24 cellular contexts compared by ENCODE assay signal in genomic region chr11:71169328-71169727, GRCh38.
A peak's percentile ranks its signal among the peaks of the same experiment; 100 is the strongest.
DNase-seq lines count a peak whose midpoint lies in the region; ATAC-seq, FAIRE-seq and TF ChIP-seq lines count a peak whose summit lies in the region.
"Had no signal": no experiment of that assay in that cellular context is flagged by ENCODE, and none has a peak within 500 bp of the region (broad histone marks: within the 10 kb centered on the region; RNA-seq: fewer than 3 reads in every experiment).

No MANE protein-coding gene starts in this region.

- TF ChIP-seq CTCF in A549 (IDR thresholded peaks at IDR 0.05) (no peak), Calu3 (IDR thresholded peaks at IDR 0.05; ENCODE audit: unreplicated experiment) (no peak), coronary artery (IDR thresholded peaks at IDR 0.05) (no peak), retinal pigment epithelial cell (conservative IDR thresholded peaks at IDR 0.05; ENCODE audit: low read depth, low read length) (no peak), vagina (IDR thresholded peaks at IDR 0.05) (no peak)

- TF ChIP-seq POLR2A in A549 (IDR thresholded peaks at IDR 0.05; ENCODE audit: low read length), result no peak
- no peak for TF ChIP-seq POLR2A in vagina (IDR thresholded peaks at IDR 0.05)

- H3K4me2 ChIP-seq in A549, result peak overlapping the region; percentile 23; the same call in 1 of the 3 replicates
- H3K4me2 ChIP-seq: BLaER1, GM23338 had no signal

- no peaks in the 10 kb centered on the region for H3K4me1 Mint-ChIP-seq in Calu3 (ENCODE audit: low read depth, unreplicated experiment)
- H3K4me1 Mint-ChIP-seq in activated naive CD4-positive, alpha-beta T cell treated with anti-CD3 and anti-CD28 coated beads for 36 hours (ENCODE audit: low read depth), result no peaks in the 10 kb centered on the region
- H3K4me1 Mint-ChIP-seq: B cell; CD4-positive, CD25-positive, alpha-beta regulatory T cell had no signal

- no peak overlapping the region for H3K4me3 Mint-ChIP-seq in Calu3 (ENCODE audit: low read depth, unreplicated experiment)
- no peak overlapping the region for H3K4me3 Mint-ChIP-seq in activated naive CD4-positive, alpha-beta T cell treated with anti-CD3 and anti-CD28 coated beads for 36 hours
- H3K4me3 Mint-ChIP-seq: B cell; CD4-positive, CD25-positive, alpha-beta regulatory T cell; CD8-positive, alpha-beta T cell; GM23338; H9; HFFc6 had no signal

- 62% methylated on average over 8 of the region's 8 CpGs for WGBS in A549 (ENCODE audit: missing lambda C conversion rate)

- H3K36me3 Mint-ChIP-seq in Calu3 (ENCODE audit: insufficient read depth, unreplicated experiment), result peaks cover 4% of the 10 kb centered on the region
- H3K36me3 Mint-ChIP-seq in activated naive CD4-positive, alpha-beta T cell treated with anti-CD3 and anti-CD28 coated beads for 36 hours (ENCODE audit: low read depth), result no peaks in the 10 kb centered on the region
- H3K36me3 Mint-ChIP-seq: CD4-positive, CD25-positive, alpha-beta regulatory T cell; CD8-positive, alpha-beta T cell had no signal

- H3K36me3 ChIP-seq in vagina, result no peaks in the 10 kb centered on the region
- H3K36me3 ChIP-seq: BLaER1 had no signal

- DNase-seq in A549 (ENCODE audit: low read depth in 1 of 2, low spot score in 1 of 2) (no peak), Calu3 (peak; percentile 39), coronary artery (ENCODE audit: low spot score) (peak; percentile 26), retinal pigment epithelial cell (ENCODE audit: low read depth) (peak; percentile 43), vagina (ENCODE audit: extremely low spot score in 2 of 2) (no peak)
- DNase-seq in activated naive CD4-positive, alpha-beta T cell treated with anti-CD3 and anti-CD28 coated beads for 36 hours, result no peak
- DNase-seq: Caco-2; CD4-positive, CD25-positive, alpha-beta regulatory T cell; CD8-positive, alpha-beta T cell; DMS 273 treated with DMSO at 0.1 percent for 48 hours; DMS79; EL; GF-D8; H9; HFFc6 had no signal

- intact Hi-C loops in Calu3 (cut with micrococcal nuclease; ENCODE audit: unreplicated experiment), result no loop called here
- intact Hi-C loops in vagina (cut with DNase I), result no loop called here
- intact Hi-C loops in activated naive CD4-positive, alpha-beta T cell treated with anti-CD3 and anti-CD28 coated beads for 36 hours (cut with micrococcal nuclease), result no loop called here

- no peak for FAIRE-seq in A549 (lab: Jason Lieb, UNC)
- FAIRE-seq: D721Med, GM12891, GM18507, GM19239 had no signal

- no peak overlapping the region for H3K27ac Mint-ChIP-seq in Calu3 (ENCODE audit: unreplicated experiment)
- no peak overlapping the region for H3K27ac Mint-ChIP-seq in activated naive CD4-positive, alpha-beta T cell treated with anti-CD3 and anti-CD28 coated beads for 36 hours
- H3K27ac Mint-ChIP-seq: B cell; CD4-positive, CD25-positive, alpha-beta regulatory T cell; CD8-positive, alpha-beta T cell; GM23338; H9; HFFc6 had no signal

- no TSS peak for BruUV-seq in Calu3 (replicated peaks; lab: Mats Ljungman, UMichigan)

- CTCF ChIA-PET in A549 (lab: Yijun Ruan, JAX) (no interaction called here), Calu3 (lab: Charles Lee) (interaction anchor here (0.5 kb wide), 2 partner anchors 65 to 280 kb away, joined by 3 to 4 read pairs; no protein-coding TSS in a partner anchor)
- CTCF ChIA-PET in activated naive CD4-positive, alpha-beta T cell treated with anti-CD3 and anti-CD28 coated beads for 36 hours (lab: Charles Lee), result no interaction called here

- H3K9me3 ChIP-seq in A549 (no peaks in the 10 kb centered on the region), vagina (no peaks in the 10 kb centered on the region)
- H3K9me3 ChIP-seq: BLaER1 had no signal

- H3K27ac ChIP-seq in A549 (no peak overlapping the region), coronary artery (no peak overlapping the region), vagina (no peak overlapping the region)
- H3K27ac ChIP-seq: BLaER1, C4-2B had no signal

- no peaks in the 10 kb centered on the region for H3K27me3 ChIP-seq in vagina
- H3K27me3 ChIP-seq: BLaER1 had no signal

- H3K4me1 ChIP-seq in A549 (peaks cover 10% of the 10 kb centered on the region; the same call in 2 of the 3 replicates), vagina (no peaks in the 10 kb centered on the region)
- H3K4me1 ChIP-seq: BLaER1 had no signal

- ATAC-seq in A549 (peak in 1 of 2 experiments; percentile 23; a peak in 1 of 6 replicates), GM19023 (IDR thresholded peaks at IDR 0.05; ENCODE audit: unreplicated experiment) (no peak)
- ATAC-seq: CD8-positive, alpha-beta T cell; GM23338 had no signal

- no peak for TF ChIP-seq EP300 in A549 (IDR thresholded peaks at IDR 0.05)

- POLR2A ChIA-PET in A549 (lab: Yijun Ruan, JAX), result no interaction called here

- H3K9me3 Mint-ChIP-seq in Calu3 (ENCODE audit: low read depth, unreplicated experiment), result no peaks in the 10 kb centered on the region
- H3K9me3 Mint-ChIP-seq in activated naive CD4-positive, alpha-beta T cell treated with anti-CD3 and anti-CD28 coated beads for 36 hours, result no peaks in the 10 kb centered on the region
- H3K9me3 Mint-ChIP-seq: CD8-positive, alpha-beta T cell had no signal

- no peaks in the 10 kb centered on the region for H3K27me3 Mint-ChIP-seq in Calu3 (ENCODE audit: unreplicated experiment)
- H3K27me3 Mint-ChIP-seq in activated naive CD4-positive, alpha-beta T cell treated with anti-CD3 and anti-CD28 coated beads for 36 hours (ENCODE audit: low read depth), result peaks cover 11% of the 10 kb centered on the region

- no peak for TF ChIP-seq RAD21 in A549 (conservative IDR thresholded peaks at IDR 0.05 in 1 of 2, IDR thresholded peaks at IDR 0.05 in 1 of 2)

- no peak overlapping the region for H3K4me3 ChIP-seq in A549
- no peak overlapping the region for H3K4me3 ChIP-seq in coronary artery
- no peak overlapping the region for H3K4me3 ChIP-seq in retinal pigment epithelial cell (ENCODE audit: low read length)
- H3K4me3 ChIP-seq in vagina, result no peak overlapping the region
- H3K4me3 ChIP-seq: BLaER1, GM23338 had no signal

TF ChIP-seq in A549, 52 proteins besides CTCF, POLR2A, EP300 and RAD21:
- TF ChIP-seq HOXB5 (CRISPR knock-in tag; IDR thresholded peaks at IDR 0.05), result no peak
- no peak for TF ChIP-seq FOSL2 (IDR thresholded peaks at IDR 0.05)
- 0 out of 2 replicates have a peak, but pooled peaks have one; percentile 6 for TF ChIP-seq FOSL2 (CRISPR knock-in tag; IDR thresholded peaks at IDR 0.05)

Comparison
In these comparisons a context has a peak if more than half of its experiments do, and no peak if none do; other contexts are left out.
1. DNase-seq: peak in Calu3 (single experiment), coronary artery (single experiment) and retinal pigment epithelial cell (single experiment); none in A549 (0 of 2), vagina (0 of 2) and activated naive CD4-positive, alpha-beta T cell treated with anti-CD3 and anti-CD28 coated beads for 36 hours (single experiment).